ENCODE assay signal across 1 cellular context in genomic region chr7:92134271-92135099, GRCh38.
TF ChIP-seq lines count a peak whose summit lies in the region.

TSS of gene CYP51A1 (minus strand) at chr7:92134477. CDS start at chr7:92134364, 113 bp downstream.

TF ChIP-seq in HEK293, 187 proteins besides CTCF, POLR2A, EP300 and RAD21 (continued from another document and continues in another):
- TF ChIP-seq MYNN (tag by site-specific recombination; IDR thresholded peaks at IDR 0.05; ENCODE audit: borderline replicate concordance) = no peak
- no peak for TF ChIP-seq ZNF140 (tag by site-specific recombination; IDR thresholded peaks at IDR 0.05)
- no peak for TF ChIP-seq ZNF549 (tag by site-specific recombination; IDR thresholded peaks at IDR 0.05)
- no peak for TF ChIP-seq ZNF510 (tag by site-specific recombination; IDR thresholded peaks at IDR 0.05; ENCODE audit: insufficient replicate concordance)
- peak; percentile 95 for TF ChIP-seq KLF8 (tag by site-specific recombination; IDR thresholded peaks at IDR 0.05)
- TF ChIP-seq ZNF747 (tag by site-specific recombination; IDR thresholded peaks at IDR 0.05) = no peak
- TF ChIP-seq ZNF324 (tag by site-specific recombination; IDR thresholded peaks at IDR 0.05) = peak; percentile 83
- peak; percentile 96 for TF ChIP-seq SP3 (tag by site-specific recombination; IDR thresholded peaks at IDR 0.05)
- TF ChIP-seq ZNF398 (tag by site-specific recombination; IDR thresholded peaks at IDR 0.05) = no peak
- TF ChIP-seq ZNF266 (tag by site-specific recombination; IDR thresholded peaks at IDR 0.05; ENCODE audit: low read depth) = no peak
- no peak for TF ChIP-seq ZNF571 (tag by site-specific recombination; IDR thresholded peaks at IDR 0.05)
- peak; percentile 4; the same call in 1 of the 2 replicates for TF ChIP-seq PRDM6 (tag by site-specific recombination; IDR thresholded peaks at IDR 0.05)
- peak; percentile 65 for TF ChIP-seq KLF1 (tag by site-specific recombination; IDR thresholded peaks at IDR 0.05)
- no peak for TF ChIP-seq TSHZ1 (tag by site-specific recombination; IDR thresholded peaks at IDR 0.05; ENCODE audit: borderline replicate concordance)
- TF ChIP-seq ZNF610 (tag by site-specific recombination; IDR thresholded peaks at IDR 0.05; ENCODE audit: borderline replicate concordance) = peak; percentile 83; the same call in 1 of the 2 replicates
- TF ChIP-seq SP7 (tag by site-specific recombination; IDR thresholded peaks at IDR 0.05) = peak; percentile 90
- TF ChIP-seq ZFHX2 (tag by site-specific recombination; conservative IDR thresholded peaks at IDR 0.05) = peak; percentile 31; the same call in 1 of the 2 replicates
- no peak for TF ChIP-seq ZNF585B (tag by site-specific recombination; IDR thresholded peaks at IDR 0.05)
- TF ChIP-seq GLIS2 (tag by site-specific recombination; IDR thresholded peaks at IDR 0.05) = peak; percentile 66
- TF ChIP-seq ZNF639 (tag by site-specific recombination; IDR thresholded peaks at IDR 0.05) = no peak; the same call in 1 of the 2 replicates
- peak; percentile 84 for TF ChIP-seq KLF9 (tag by site-specific recombination; IDR thresholded peaks at IDR 0.05; ENCODE audit: low read depth)
- no peak for TF ChIP-seq ZNF366 (tag by site-specific recombination; conservative IDR thresholded peaks at IDR 0.05)
- no peak for TF ChIP-seq ZNF274 (IDR thresholded peaks at IDR 0.05; ENCODE audit: low read length)
- no peak for TF ChIP-seq ZNF274 (tag by site-specific recombination; IDR thresholded peaks at IDR 0.05; ENCODE audit: borderline replicate concordance)
- TF ChIP-seq ZNF18 (tag by site-specific recombination; IDR thresholded peaks at IDR 0.05) = no peak
- no peak; the same call in 1 of the 2 replicates for TF ChIP-seq ZNF561 (tag by site-specific recombination; IDR thresholded peaks at IDR 0.05; ENCODE audit: borderline replicate concordance)
- peak; percentile 94 for TF ChIP-seq ZNF629 (tag by site-specific recombination; IDR thresholded peaks at IDR 0.05)
- peak; percentile 78 for TF ChIP-seq GLIS1 (tag by site-specific recombination; IDR thresholded peaks at IDR 0.05)
- no peak for TF ChIP-seq BCL11B (tag by site-specific recombination; IDR thresholded peaks at IDR 0.05; ENCODE audit: low read depth)
- 0 out of 2 replicates have a peak, but pooled peaks have one; percentile 30 for TF ChIP-seq ZNF623 (tag by site-specific recombination; IDR thresholded peaks at IDR 0.05)
- no peak for TF ChIP-seq ZNF223 (tag by site-specific recombination; IDR thresholded peaks at IDR 0.05)
- TF ChIP-seq ZNF350 (tag by site-specific recombination; IDR thresholded peaks at IDR 0.05) = no peak
- TF ChIP-seq ZNF843 (tag by site-specific recombination; IDR thresholded peaks at IDR 0.05) = peak; percentile 69
- TF ChIP-seq ZNF433 (tag by site-specific recombination; IDR thresholded peaks at IDR 0.05; ENCODE audit: low read depth) = no peak
- TF ChIP-seq ZNF10 (tag by site-specific recombination; IDR thresholded peaks at IDR 0.05) = peak; percentile 23; the same call in 1 of the 2 replicates
- TF ChIP-seq ZNF513 (tag by site-specific recombination; IDR thresholded peaks at IDR 0.05) = no peak
- no peak for TF ChIP-seq ZNF654 (tag by site-specific recombination; IDR thresholded peaks at IDR 0.05; ENCODE audit: low read depth)
- TF ChIP-seq KLF16 (tag by site-specific recombination; IDR thresholded peaks at IDR 0.05) = peak; percentile 69
- no peak for TF ChIP-seq ZNF354C (tag by site-specific recombination; IDR thresholded peaks at IDR 0.05; ENCODE audit: borderline replicate concordance, low read depth)
- no peak for TF ChIP-seq ZNF791 (tag by site-specific recombination; IDR thresholded peaks at IDR 0.05)
- TF ChIP-seq REST (tag by site-specific recombination; IDR thresholded peaks at IDR 0.05) = 0 out of 2 replicates have a peak, but pooled peaks have one; percentile 23
- TF ChIP-seq ZNF658 (tag by site-specific recombination; IDR thresholded peaks at IDR 0.05) = no peak
- peak; percentile 40; the same call in 1 of the 2 replicates for TF ChIP-seq PRDM10 (tag by site-specific recombination; IDR thresholded peaks at IDR 0.05)
